Comparison of ENCODE assay signal across 12 cellular contexts in genomic region chr3:81173514-81173913, GRCh38.
DNase-seq lines count a peak whose midpoint lies in the region; ATAC-seq, FAIRE-seq and TF ChIP-seq lines count a peak whose summit lies in the region.
"Had no signal": no experiment of that assay in that cellular context is flagged by ENCODE, and none has a peak within 500 bp of the region (broad histone marks: within the 10 kb centered on the region; RNA-seq: fewer than 3 reads in every experiment).

No MANE protein-coding gene starts in this region.

- peak overlapping the region; percentile 13; the same call in 1 of the 2 replicates for H3K4me2 ChIP-seq in OCI-LY3 (ENCODE audit: low read length)
- H3K4me2 ChIP-seq: BLaER1 had no signal

- H2AFZ ChIP-seq in OCI-LY3 (ENCODE audit: low read depth, low read length) = 0 out of 2 replicates have a peak overlapping the region, but pooled peaks have one; percentile 30

- CTCF ChIA-PET in A673 (lab: Charles Lee) = interaction anchor here (0.6 kb wide), 1 partner anchor 24 kb away, joined by 3 read pairs; no protein-coding TSS in a partner anchor

- H3K27ac ChIP-seq in A673 (ENCODE audit: low read depth, low read length, poor library complexity, severe bottlenecking) (no peak overlapping the region), OCI-LY3 (ENCODE audit: low read length) (no peak overlapping the region), right atrium auricular region (no peak overlapping the region)
- H3K27ac ChIP-seq: BLaER1 had no signal

- no peaks in the 10 kb centered on the region for H3K9me3 ChIP-seq in A673 (ENCODE audit: low read depth, low read length, poor library complexity, severe bottlenecking)
- no peaks in the 10 kb centered on the region for H3K9me3 ChIP-seq in OCI-LY3 (ENCODE audit: insufficient read depth, low read length)
- no peaks in the 10 kb centered on the region for H3K9me3 ChIP-seq in right atrium auricular region
- H3K9me3 ChIP-seq: BLaER1 had no signal

- H3K4me1 ChIP-seq in A673 (ENCODE audit: insufficient read depth, low read length, poor library complexity, severe bottlenecking) (no peaks in the 10 kb centered on the region), OCI-LY3 (ENCODE audit: low read length) (no peaks in the 10 kb centered on the region), right atrium auricular region (no peaks in the 10 kb centered on the region)
- H3K4me1 ChIP-seq: BLaER1 had no signal

- H3K36me3 ChIP-seq in A673 (ENCODE audit: insufficient read depth, low read length, poor library complexity, severe bottlenecking) (no peaks in the 10 kb centered on the region), OCI-LY3 (replicated peaks; ENCODE audit: low read depth, low read length) (no peaks in the 10 kb centered on the region), right atrium auricular region (no peaks in the 10 kb centered on the region)
- H3K36me3 ChIP-seq: BLaER1 had no signal

- H3K79me2 ChIP-seq in OCI-LY3 (ENCODE audit: low read length) = no peaks in the 10 kb centered on the region

- no peaks in the 10 kb centered on the region for H4K20me1 ChIP-seq in OCI-LY3 (ENCODE audit: insufficient read depth, low read length)
- H4K20me1 ChIP-seq: BLaER1 had no signal

- intact Hi-C loops in A673 (cut with micrococcal nuclease; ENCODE audit: unreplicated experiment) = no loop called here

- no peak overlapping the region for H3K9ac ChIP-seq in OCI-LY3 (ENCODE audit: low read length)
- H3K9ac ChIP-seq: BLaER1 had no signal

- H3K27me3 ChIP-seq in A673 (replicated peaks; ENCODE audit: insufficient read depth, low read depth, low read length, poor library complexity) (no peaks in the 10 kb centered on the region), OCI-LY3 (ENCODE audit: low read depth, low read length) (no peaks in the 10 kb centered on the region), right atrium auricular region (no peaks in the 10 kb centered on the region)
- H3K27me3 ChIP-seq: BLaER1 had no signal

- POLR2A ChIA-PET in A673 (lab: Charles Lee; ENCODE audit: low non-redundant PET) = no interaction called here

- no TSS peak for BruUV-seq in A673 (replicated peaks; lab: Mats Ljungman, UMichigan)

- H3K4me3 ChIP-seq in A673 (ENCODE audit: low read depth, low read length, poor library complexity, severe bottlenecking) (no peak overlapping the region), OCI-LY3 (ENCODE audit: low read length) (no peak overlapping the region), fibroblast of pulmonary artery (replicated peaks; ENCODE audit: low read depth, low read length) (no peak overlapping the region), right atrium auricular region (no peak overlapping the region)
- H3K4me3 ChIP-seq: BLaER1 had no signal

- peak; percentile 19 for DNase-seq in A673 (ENCODE audit: low spot score)
- peak; percentile 11 for DNase-seq in fibroblast of pulmonary artery (ENCODE audit: low read depth)
- no peak for DNase-seq in activated gamma-delta T cell treated with Interleukin-2 at 50 U/mL for 16 hours
- no peak for DNase-seq in right atrium auricular region (ENCODE audit: low spot score)
- no peak for DNase-seq in HTR-8/SVneo (ENCODE audit: insufficient read length, low spot score)
- DNase-seq: activated CD8-positive, alpha-beta T cell treated with anti-CD3 and anti-CD28 coated beads for 36 hours; naive thymus-derived CD4-positive, alpha-beta T cell; NCI-H2171 treated with DMSO at 0.1 percent for 48 hours had no signal

- TF ChIP-seq CTCF in A673 (conservative IDR thresholded peaks at IDR 0.05; ENCODE audit: low read depth, low read length) = peak; percentile 55
- peak; percentile 64 for TF ChIP-seq CTCF in OCI-LY3 (IDR thresholded peaks at IDR 0.05; ENCODE audit: low read depth, low read length)
- TF ChIP-seq CTCF in fibroblast of pulmonary artery (IDR thresholded peaks at IDR 0.05; ENCODE audit: low read length, missing control alignments) = peak; percentile 29
- TF ChIP-seq CTCF in right atrium auricular region (IDR thresholded peaks at IDR 0.05) = no peak

- FAIRE-seq in HTR-8/SVneo (lab: Jason Lieb, UNC) = no peak

- peak; percentile 73 for ATAC-seq in GM18868 (IDR thresholded peaks at IDR 0.05; ENCODE audit: unreplicated experiment)
- no peak for ATAC-seq in HG03439 (IDR thresholded peaks at IDR 0.05; ENCODE audit: unreplicated experiment)
- ATAC-seq: activated CD8-positive, alpha-beta T cell treated with anti-CD3 and anti-CD28 coated beads for 36 hours; naive thymus-derived CD4-positive, alpha-beta T cell had no signal

Comparison
In these comparisons a context has a peak if more than half of its experiments do, and no peak if none do; other contexts are left out.
1. DNase-seq: peak in A673 (single experiment) and fibroblast of pulmonary artery (single experiment); none in activated gamma-delta T cell treated with Interleukin-2 at 50 U/mL for 16 hours (single experiment), right atrium auricular region (single experiment) and HTR-8/SVneo (single experiment).
2. CTCF ChIP-seq: peak in A673 (single experiment), OCI-LY3 (single experiment) and fibroblast of pulmonary artery (single experiment); none in right atrium auricular region (0 of 2).